ENCODE assay signal across 9 cellular contexts in genomic region chr5:100667021-100667671, GRCh38.
A peak's percentile ranks its signal among the peaks of the same experiment; 100 is the strongest.
DNase-seq lines count a peak whose midpoint lies in the region; ATAC-seq and TF ChIP-seq lines count a peak whose summit lies in the region.
"Had no signal": no experiment of that assay in that cellular context is flagged by ENCODE, and none has a peak within 500 bp of the region (broad histone marks: within the 10 kb centered on the region; RNA-seq: fewer than 3 reads in every experiment).

No MANE protein-coding gene starts in this region.

- peak; percentile 94 to 96 for DNase-seq in AML-193 (lab: John Stamatoyannopoulos, UW)
- DNase-seq in NOMO-1 treated with DMSO at 0.1 percent for 48 hours (lab: John Stamatoyannopoulos, UW; ENCODE audit: unreplicated experiment): peak; percentile 93
- peak; percentile 98 for DNase-seq in fibroblast of pulmonary artery (ENCODE audit: low read depth)
- DNase-seq in effector CD4-positive, alpha-beta T cell: no peak
- no peak for DNase-seq in activated CD4-positive, alpha-beta T cell treated with anti-CD3 and anti-CD28 coated beads, Interleukin-2, amount 50 U/mL, for 48 hours

- no peak overlapping the region for H3K4me3 ChIP-seq in fibroblast of pulmonary artery (replicated peaks; ENCODE audit: low read depth, low read length)
- H3K4me3 ChIP-seq: tibial nerve had no signal

- ATAC-seq in GM21528 (IDR thresholded peaks at IDR 0.05; ENCODE audit: low FRiP score, unreplicated experiment) (peak; percentile 72), GM19328 (IDR thresholded peaks at IDR 0.05; ENCODE audit: unreplicated experiment) (no peak), GM19351 (IDR thresholded peaks at IDR 0.05; ENCODE audit: unreplicated experiment) (no peak)

- no peak for TF ChIP-seq CTCF in fibroblast of pulmonary artery (IDR thresholded peaks at IDR 0.05; ENCODE audit: low read length, missing control alignments)

Comparison
In these comparisons a context has a peak if more than half of its experiments do, and no peak if none do; other contexts are left out.
1. DNase-seq: peak in AML-193 (2 of 2), NOMO-1 treated with DMSO at 0.1 percent for 48 hours (single experiment) and fibroblast of pulmonary artery (single experiment); none in effector CD4-positive, alpha-beta T cell (single experiment) and activated CD4-positive, alpha-beta T cell treated with anti-CD3 and anti-CD28 coated beads, Interleukin-2, amount 50 U/mL, for 48 hours (0 of 2).